ENCODE assay signal across 17 cellular contexts in the genomic region with DNA sequence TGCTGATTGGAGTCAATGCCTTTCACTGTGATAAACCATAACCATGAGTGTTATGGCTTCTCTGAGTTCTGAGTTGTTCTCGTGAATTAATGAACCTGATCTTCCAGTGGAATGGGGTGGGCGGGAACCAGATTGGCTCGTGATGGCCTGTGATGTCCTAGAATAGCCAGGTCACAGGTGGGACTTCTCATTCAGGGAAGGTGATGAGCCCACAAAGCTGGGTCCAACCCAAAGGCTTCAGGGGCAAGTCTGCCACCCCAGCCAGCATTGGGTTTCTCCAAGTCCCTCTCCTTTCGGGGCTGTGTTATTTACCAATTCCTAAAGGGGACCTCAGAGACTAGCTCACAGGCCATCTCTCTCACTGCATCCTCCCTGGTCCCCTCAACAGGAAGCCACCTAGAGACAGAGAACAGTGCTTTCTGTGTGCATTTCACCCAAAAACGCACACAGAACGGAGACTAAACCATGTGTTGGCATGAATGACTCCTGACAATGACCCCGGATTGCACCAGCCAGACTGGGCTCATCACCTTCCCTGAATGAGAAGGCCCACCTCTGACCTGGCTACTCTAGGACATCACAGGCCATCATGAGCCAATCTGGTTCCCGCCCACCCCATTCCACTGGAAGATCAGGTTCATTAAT.
A peak's percentile ranks its signal among the peaks of the same experiment; 100 is the strongest.
DNase-seq lines count a peak whose midpoint lies in the region; ATAC-seq and TF ChIP-seq lines count a peak whose summit lies in the region.
"Had no signal": no experiment of that assay in that cellular context is flagged by ENCODE, and none has a peak within 500 bp of the region (broad histone marks: within the 10 kb centered on the region; RNA-seq: fewer than 3 reads in every experiment).

No MANE protein-coding gene starts in this region.

- H3K27me3 ChIP-seq in lung (ENCODE audit: control insufficient read depth, insufficient read depth) (no peaks in the 10 kb centered on the region), gastrocnemius medialis (no peaks in the 10 kb centered on the region)

- H3K9me3 ChIP-seq in lung (ENCODE audit: control insufficient read depth in 2 of 2, insufficient read depth in 1 of 2, low read length in 1 of 2) (no peaks in the 10 kb centered on the region), gastrocnemius medialis (no peaks in the 10 kb centered on the region)
- H3K9me3 ChIP-seq: A549 had no signal

- no peak for TF ChIP-seq POLR2A in gastrocnemius medialis (IDR thresholded peaks at IDR 0.05)

- CTCF ChIA-PET in activated CD4-positive, alpha-beta memory T cell treated with anti-CD3 and anti-CD28 coated beads, Interleukin-2, amount 10 ng/mL, durations not matched to agents 7 days and 5 days (lab: Charles Lee), result interaction anchor here (2.2 kb wide), 1 partner anchor 7 kb away, joined by 9 read pairs; no protein-coding TSS in a partner anchor

- H3K4me3 Mint-ChIP-seq in stimulated activated naive CD8-positive, alpha-beta T cell treated with anti-CD3 and anti-CD28 coated beads, Interleukin-15, Interleukin-2, amounts not matched to agents 100 ng/mL and 50 ng/mL, for 24 hours, result no peak overlapping the region
- peak overlapping the region in 1 of 2 donors; percentile 5 for H3K4me3 Mint-ChIP-seq in stimulated activated naive CD8-positive, alpha-beta T cell treated with anti-CD3 and anti-CD28 coated beads, Interleukin-15, amount 100 ng/mL, for 72 hours
- no peak overlapping the region for H3K4me3 Mint-ChIP-seq in activated CD4-positive, alpha-beta memory T cell treated with anti-CD3 and anti-CD28 coated beads, Interleukin-2, amount 10 ng/mL, durations not matched to agents 7 days and 5 days
- no peak overlapping the region for H3K4me3 Mint-ChIP-seq in activated naive CD8-positive, alpha-beta T cell treated with anti-CD3 and anti-CD28 coated beads for 36 hours
- H3K4me3 Mint-ChIP-seq: CD4-positive, alpha-beta memory T cell had no signal

- 93 to 96% methylated on average over 8 of the region's 8 CpGs for WGBS in lung, 2 donors

- no peak for DNase-seq in stimulated activated naive CD8-positive, alpha-beta T cell treated with anti-CD3 and anti-CD28 coated beads, Interleukin-15, amount 100 ng/mL, for 72 hours
- DNase-seq in coronary artery (ENCODE audit: low spot score) (peak; percentile 50), lung (ENCODE audit: low spot score) (peak; percentile 14), gastrocnemius medialis (no peak)
- DNase-seq in activated CD4-positive, alpha-beta memory T cell treated with anti-CD3 and anti-CD28 coated beads, Interleukin-2, amount 10 ng/mL, durations not matched to agents 7 days and 5 days, result no peak
- DNase-seq in activated naive CD8-positive, alpha-beta T cell treated with anti-CD3 and anti-CD28 coated beads for 36 hours, result no peak
- DNase-seq: CD4-positive, alpha-beta memory T cell; GF-D8; GOT3; KG1; MV-4-11; NCI-H187; NCI-H2107; NCI-H510A; SHP77 had no signal

- H3K4me1 ChIP-seq in lung (ENCODE audit: control insufficient read depth in 2 of 2, insufficient read depth in 2 of 2, low read length in 2 of 2), result peaks cover 0 to 3% of the 10 kb centered on the region in 2 donors
- peaks cover 32 to 35% of the 10 kb centered on the region in 2 donors for H3K4me1 ChIP-seq in gastrocnemius medialis
- H3K4me1 ChIP-seq: A549 had no signal

- peaks cover 27% of the 10 kb centered on the region for H3K4me1 Mint-ChIP-seq in stimulated activated naive CD8-positive, alpha-beta T cell treated with anti-CD3 and anti-CD28 coated beads, Interleukin-15, Interleukin-2, amounts not matched to agents 100 ng/mL and 50 ng/mL, for 24 hours (ENCODE audit: low read depth)
- peaks cover 76% of the 10 kb centered on the region for H3K4me1 Mint-ChIP-seq in stimulated activated naive CD8-positive, alpha-beta T cell treated with anti-CD3 and anti-CD28 coated beads, Interleukin-15, amount 100 ng/mL, for 72 hours
- H3K4me1 Mint-ChIP-seq in activated CD4-positive, alpha-beta memory T cell treated with anti-CD3 and anti-CD28 coated beads, Interleukin-2, amount 10 ng/mL, durations not matched to agents 7 days and 5 days, result peaks cover 14% of the 10 kb centered on the region
- peaks cover 34% of the 10 kb centered on the region for H3K4me1 Mint-ChIP-seq in activated naive CD8-positive, alpha-beta T cell treated with anti-CD3 and anti-CD28 coated beads for 36 hours

- intact Hi-C loops in gastrocnemius medialis (cut with DNase I; ENCODE audit: low total_unique reads), result no loop called here

- H3K36me3 ChIP-seq in lung (ENCODE audit: control insufficient read depth in 2 of 2, insufficient read depth in 2 of 2, low read length in 2 of 2) (no peaks in the 10 kb centered on the region), gastrocnemius medialis (no peaks in the 10 kb centered on the region)

- no peaks in the 10 kb centered on the region for H3K9me3 Mint-ChIP-seq in stimulated activated naive CD8-positive, alpha-beta T cell treated with anti-CD3 and anti-CD28 coated beads, Interleukin-15, Interleukin-2, amounts not matched to agents 100 ng/mL and 50 ng/mL, for 24 hours
- no peaks in the 10 kb centered on the region for H3K9me3 Mint-ChIP-seq in stimulated activated naive CD8-positive, alpha-beta T cell treated with anti-CD3 and anti-CD28 coated beads, Interleukin-15, amount 100 ng/mL, for 72 hours
- no peaks in the 10 kb centered on the region for H3K9me3 Mint-ChIP-seq in activated CD4-positive, alpha-beta memory T cell treated with anti-CD3 and anti-CD28 coated beads, Interleukin-2, amount 10 ng/mL, durations not matched to agents 7 days and 5 days
- no peaks in the 10 kb centered on the region for H3K9me3 Mint-ChIP-seq in activated naive CD8-positive, alpha-beta T cell treated with anti-CD3 and anti-CD28 coated beads for 36 hours

- in situ Hi-C loops in gastrocnemius medialis (cut with MboI; ENCODE audit: low sequenced_read_pairs in 4 of 4), result no loop called here

- H3K27me3 Mint-ChIP-seq in stimulated activated naive CD8-positive, alpha-beta T cell treated with anti-CD3 and anti-CD28 coated beads, Interleukin-15, Interleukin-2, amounts not matched to agents 100 ng/mL and 50 ng/mL, for 24 hours, result no peaks in the 10 kb centered on the region
- peaks cover 19% of the 10 kb centered on the region for H3K27me3 Mint-ChIP-seq in stimulated activated naive CD8-positive, alpha-beta T cell treated with anti-CD3 and anti-CD28 coated beads, Interleukin-15, amount 100 ng/mL, for 72 hours
- peaks cover 15% of the 10 kb centered on the region for H3K27me3 Mint-ChIP-seq in activated CD4-positive, alpha-beta memory T cell treated with anti-CD3 and anti-CD28 coated beads, Interleukin-2, amount 10 ng/mL, durations not matched to agents 7 days and 5 days
- peaks cover 14% of the 10 kb centered on the region for H3K27me3 Mint-ChIP-seq in activated naive CD8-positive, alpha-beta T cell treated with anti-CD3 and anti-CD28 coated beads for 36 hours
- H3K27me3 Mint-ChIP-seq: CD4-positive, alpha-beta memory T cell had no signal

- POLR2A ChIA-PET in activated CD4-positive, alpha-beta memory T cell treated with anti-CD3 and anti-CD28 coated beads, Interleukin-2, amount 10 ng/mL, durations not matched to agents 7 days and 5 days (lab: Charles Lee), result interaction anchor here (2.6 kb wide), 1 partner anchor 85 kb away, joined by 11 read pairs; a partner anchor contains a TSS

- H3K4me3 ChIP-seq in coronary artery (no peak overlapping the region), lung (no peak overlapping the region), gastrocnemius medialis (no peak overlapping the region)
- H3K4me3 ChIP-seq: A549 had no signal

- ATAC-seq in stimulated activated naive CD8-positive, alpha-beta T cell treated with anti-CD3 and anti-CD28 coated beads, Interleukin-15, amount 100 ng/mL, for 72 hours, result no peak
- no peak for ATAC-seq in lung (ENCODE audit: insufficient read depth, low FRiP score)
- no peak for ATAC-seq in gastrocnemius medialis

- H3K27ac Mint-ChIP-seq in stimulated activated naive CD8-positive, alpha-beta T cell treated with anti-CD3 and anti-CD28 coated beads, Interleukin-15, Interleukin-2, amounts not matched to agents 100 ng/mL and 50 ng/mL, for 24 hours, result peak overlapping the region; percentile 22
- no peak overlapping the region for H3K27ac Mint-ChIP-seq in stimulated activated naive CD8-positive, alpha-beta T cell treated with anti-CD3 and anti-CD28 coated beads, Interleukin-15, amount 100 ng/mL, for 72 hours
- no peak overlapping the region for H3K27ac Mint-ChIP-seq in activated CD4-positive, alpha-beta memory T cell treated with anti-CD3 and anti-CD28 coated beads, Interleukin-2, amount 10 ng/mL, durations not matched to agents 7 days and 5 days
- no peak overlapping the region for H3K27ac Mint-ChIP-seq in activated naive CD8-positive, alpha-beta T cell treated with anti-CD3 and anti-CD28 coated beads for 36 hours

- TF ChIP-seq CTCF in coronary artery (IDR thresholded peaks at IDR 0.05), result no peak
- no peak for TF ChIP-seq CTCF in lung (IDR thresholded peaks at IDR 0.05; ENCODE audit: control extremely low read depth, extremely low read depth)
- TF ChIP-seq CTCF in gastrocnemius medialis (IDR thresholded peaks at IDR 0.05 in 4 of 5, conservative IDR thresholded peaks at IDR 0.05 in 1 of 5), result no peak

- H3K27ac ChIP-seq in coronary artery, result no peak overlapping the region
- H3K27ac ChIP-seq in lung (ENCODE audit: low read depth in 1 of 2, low read length in 1 of 2), result no peak overlapping the region
- H3K27ac ChIP-seq in gastrocnemius medialis, result no peak overlapping the region
- H3K27ac ChIP-seq: A549 had no signal

- H3K36me3 Mint-ChIP-seq in stimulated activated naive CD8-positive, alpha-beta T cell treated with anti-CD3 and anti-CD28 coated beads, Interleukin-15, Interleukin-2, amounts not matched to agents 100 ng/mL and 50 ng/mL, for 24 hours (ENCODE audit: low read depth), result no peaks in the 10 kb centered on the region
- H3K36me3 Mint-ChIP-seq in activated CD4-positive, alpha-beta memory T cell treated with anti-CD3 and anti-CD28 coated beads, Interleukin-2, amount 10 ng/mL, durations not matched to agents 7 days and 5 days (ENCODE audit: low read depth), result peaks cover 3% of the 10 kb centered on the region
- peaks cover 4% of the 10 kb centered on the region for H3K36me3 Mint-ChIP-seq in activated naive CD8-positive, alpha-beta T cell treated with anti-CD3 and anti-CD28 coated beads for 36 hours
- H3K36me3 Mint-ChIP-seq: CD4-positive, alpha-beta memory T cell had no signal

Comparison
In these comparisons a context has a peak if more than half of its experiments do, and no peak if none do; other contexts are left out.
1. DNase-seq: peak in coronary artery (single experiment) and lung (single experiment); none in stimulated activated naive CD8-positive, alpha-beta T cell treated with anti-CD3 and anti-CD28 coated beads, Interleukin-15, amount 100 ng/mL, for 72 hours (0 of 2), activated CD4-positive, alpha-beta memory T cell treated with anti-CD3 and anti-CD28 coated beads, Interleukin-2, amount 10 ng/mL, durations not matched to agents 7 days and 5 days (single experiment), gastrocnemius medialis (0 of 2) and activated naive CD8-positive, alpha-beta T cell treated with anti-CD3 and anti-CD28 coated beads for 36 hours (single experiment).